8 cellular contexts compared by ENCODE assay signal in the genomic region with DNA sequence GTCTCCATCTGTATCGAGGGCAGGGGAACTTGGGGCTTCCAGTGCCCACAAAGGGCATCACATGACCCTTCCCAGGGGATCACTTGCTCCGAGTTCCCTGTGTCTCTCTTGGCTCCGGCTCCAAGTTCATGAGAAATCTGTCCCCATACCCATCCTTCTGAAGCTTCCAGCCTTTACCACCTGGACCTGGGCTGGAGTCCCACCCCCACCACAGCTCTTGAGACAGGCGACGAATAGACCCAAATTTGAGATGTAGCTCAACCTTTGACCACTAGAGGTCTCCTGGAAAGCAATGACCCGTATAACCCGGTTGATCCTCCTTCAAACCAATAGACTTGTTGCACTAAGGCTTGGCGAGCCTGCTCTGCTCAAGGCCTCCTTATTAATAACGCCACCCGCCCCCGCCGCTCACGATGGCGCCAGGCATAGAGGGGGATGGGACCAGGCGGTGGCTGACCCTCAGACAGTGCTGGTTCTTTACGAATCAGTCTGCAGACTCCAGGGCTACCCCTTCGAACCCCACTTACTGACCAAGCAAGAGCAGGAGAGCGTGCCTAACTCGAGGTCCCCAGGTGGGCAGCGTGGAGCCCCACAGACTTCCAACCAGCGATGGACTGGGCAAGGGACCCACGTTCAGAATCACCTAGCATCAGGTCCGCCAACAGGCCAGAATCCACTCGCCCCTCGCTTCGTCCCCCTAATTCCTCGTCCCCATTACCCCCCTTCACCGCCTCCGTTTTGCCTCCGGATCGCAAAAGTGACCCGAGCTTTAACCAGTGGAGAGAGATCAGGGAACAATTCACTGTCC. TPM values are rescaled to one million over a fixed set of nuclear protein-coding genes. Genes with fewer than 3 reads are reported as not detected.
DNase-seq lines count a peak whose midpoint lies in the region; ATAC-seq and TF ChIP-seq lines count a peak whose summit lies in the region.

No MANE protein-coding gene starts in this region.

- peak; percentile 31 for DNase-seq in CMK (ENCODE audit: low read depth)
- peak; percentile 66 for DNase-seq in GM19240 (ENCODE audit: insufficient read length, low spot score)
- peak; percentile 91 for DNase-seq in PC-3
- peak; percentile 64 to 70 for DNase-seq in activated naive CD4-positive, alpha-beta T cell treated with anti-CD3 and anti-CD28 coated beads, Interleukin-2, amount 50 U/mL, for 72 hours (ENCODE audit: low spot score in 2 of 2)
- DNase-seq in cardiac muscle cell (ENCODE audit: low read depth in 1 of 2, low spot score in 1 of 2), result peak; percentile 78 to 90
- peak; percentile 20 to 68 (median 49) for DNase-seq in ovary
- no peak for DNase-seq in NCI-H1105 (lab: John Stamatoyannopoulos, UW)

- TF ChIP-seq POLR2A in ovary (IDR thresholded peaks at IDR 0.05), result no peak

- no peaks in the 10 kb centered on the region for H3K9me3 Mint-ChIP-seq in activated naive CD4-positive, alpha-beta T cell treated with anti-CD3 and anti-CD28 coated beads, Interleukin-2, amount 50 U/mL, for 72 hours

- H3K4me3 ChIP-seq in PC-3 (ENCODE audit: low read length) (no peak overlapping the region), cardiac muscle cell (peak overlapping the region; percentile 21), ovary (peak overlapping the region; percentile 30)

- peak overlapping the region; percentile 78 to 96 for H3K27ac Mint-ChIP-seq in activated naive CD4-positive, alpha-beta T cell treated with anti-CD3 and anti-CD28 coated beads, Interleukin-2, amount 50 U/mL, for 72 hours

- TF ChIP-seq CTCF in PC-3 (conservative IDR thresholded peaks at IDR 0.05; ENCODE audit: low read depth, low read length) (peak; percentile 99), cardiac muscle cell (IDR thresholded peaks at IDR 0.05; ENCODE audit: low read depth, low read length) (peak; percentile 78), ovary (IDR thresholded peaks at IDR 0.05) (peak in 2 of 3 donors; percentile 40 to 46)

- BruUV-seq in PC-3 (replicated peaks; lab: Mats Ljungman, UMichigan), result no TSS peak

- intact Hi-C loops in PC-3 (cut with micrococcal nuclease) (no loop called here), ovary (cut with DNase I) (no loop called here)

- H3K9me3 ChIP-seq in PC-3 (ENCODE audit: low read length), result no peaks in the 10 kb centered on the region
- no peaks in the 10 kb centered on the region for H3K9me3 ChIP-seq in cardiac muscle cell (ENCODE audit: low read depth)
- no peaks in the 10 kb centered on the region for H3K9me3 ChIP-seq in ovary

- H3K4me1 ChIP-seq in PC-3 (ENCODE audit: insufficient read depth, low read length) (peaks cover 38% of the 10 kb centered on the region), cardiac muscle cell (ENCODE audit: low read depth) (peaks cover 3% of the 10 kb centered on the region), ovary (ENCODE audit: insufficient read depth) (peaks cover 9% of the 10 kb centered on the region)

- H3K27ac ChIP-seq in PC-3 (ENCODE audit: low read length) (no peak overlapping the region), cardiac muscle cell (no peak overlapping the region), ovary (peak overlapping the region in 1 of 2 donors; percentile 26)

- no peaks in the 10 kb centered on the region for H3K36me3 ChIP-seq in PC-3 (ENCODE audit: low read depth, low read length)
- H3K36me3 ChIP-seq in cardiac muscle cell, result no peaks in the 10 kb centered on the region
- no peaks in the 10 kb centered on the region for H3K36me3 ChIP-seq in ovary

- peak; percentile 59 for ATAC-seq in HG03342 (IDR thresholded peaks at IDR 0.05; ENCODE audit: unreplicated experiment)
- no peak; the same call in 1 of the 2 replicates for ATAC-seq in PC-3
- ATAC-seq in activated naive CD4-positive, alpha-beta T cell treated with anti-CD3 and anti-CD28 coated beads, Interleukin-2, amount 50 U/mL, for 72 hours, result peak; percentile 78 to 86

- H3K9ac ChIP-seq in PC-3 (ENCODE audit: low read length), result no peak overlapping the region

- H3K36me3 Mint-ChIP-seq in activated naive CD4-positive, alpha-beta T cell treated with anti-CD3 and anti-CD28 coated beads, Interleukin-2, amount 50 U/mL, for 72 hours, result peaks cover 3 to 11% of the 10 kb centered on the region in 2 donors

- H3K79me2 ChIP-seq in PC-3 (ENCODE audit: low read length), result peaks cover 4% of the 10 kb centered on the region

- TF ChIP-seq EP300 in ovary (IDR thresholded peaks at IDR 0.05), result no peak

- no peak overlapping the region for H3K4me2 ChIP-seq in PC-3 (ENCODE audit: low read length)

- H3K27me3 ChIP-seq in PC-3 (ENCODE audit: low read length) (no peaks in the 10 kb centered on the region), cardiac muscle cell (peaks cover 30% of the 10 kb centered on the region), ovary (no peaks in the 10 kb centered on the region)

- POLR2A ChIA-PET in PC-3 (lab: Charles Lee; ENCODE audit: unreplicated experiment), result interaction anchor here (0.7 kb wide), 1 partner anchor 196 kb away, joined by 5 read pairs; no protein-coding TSS in a partner anchor

- H2AFZ ChIP-seq in PC-3 (ENCODE audit: low read length), result no peak overlapping the region

- WGBS in ovary, 3 donors, result 24 to 34% (median 27%) methylated on average over 32 of the region's 32 CpGs

- peaks cover 11% of the 10 kb centered on the region for H3F3A ChIP-seq in PC-3 (ENCODE audit: low read length, unreplicated experiment)

- no peaks in the 10 kb centered on the region for H4K20me1 ChIP-seq in PC-3 (ENCODE audit: low read length)

- no peaks in the 10 kb centered on the region for H3K9me2 ChIP-seq in PC-3 (replicated peaks; ENCODE audit: low read length)

- CTCF ChIA-PET in PC-3 (lab: Charles Lee), result interaction anchor here (0.6 to 2.2 kb wide), 16 partner anchors 12 to 517 kb away, joined by 3 to 30 read pairs (median 5); no protein-coding TSS in a partner anchor

RNA-seq across cellular contexts. Expression of gene ARID5B, which starts 4.4 kb away (rescaled TPM):
- total RNA-seq in PC-3 (2014; rRNA removed) (24.5 and 26.4 TPM in 2 replicates), cardiac muscle cell (4.3 and 4.9 TPM in 2 replicates), ovary (10 to 100 TPM; 20.1 to 61.8 (median 38.6) TPM)
- 10 to 100 TPM; 52.1 to 95.4 TPM for total RNA-seq in activated naive CD4-positive, alpha-beta T cell treated with anti-CD3 and anti-CD28 coated beads, Interleukin-2, amount 50 U/mL, for 72 hours
- polyA plus RNA-seq in cardiac muscle cell (4.3 and 7.8 TPM in 2 replicates), ovary (10 to 100 TPM; 18.3 to 24.0 TPM)

Comparison
In these comparisons a context has a peak if more than half of its experiments do, and no peak if none do; other contexts are left out.
1. CTCF ChIP-seq: peak in every context shown above with its lines; median percentile 99 in PC-3; 78 in cardiac muscle cell; 43 in ovary.